In the genomic region with DNA sequence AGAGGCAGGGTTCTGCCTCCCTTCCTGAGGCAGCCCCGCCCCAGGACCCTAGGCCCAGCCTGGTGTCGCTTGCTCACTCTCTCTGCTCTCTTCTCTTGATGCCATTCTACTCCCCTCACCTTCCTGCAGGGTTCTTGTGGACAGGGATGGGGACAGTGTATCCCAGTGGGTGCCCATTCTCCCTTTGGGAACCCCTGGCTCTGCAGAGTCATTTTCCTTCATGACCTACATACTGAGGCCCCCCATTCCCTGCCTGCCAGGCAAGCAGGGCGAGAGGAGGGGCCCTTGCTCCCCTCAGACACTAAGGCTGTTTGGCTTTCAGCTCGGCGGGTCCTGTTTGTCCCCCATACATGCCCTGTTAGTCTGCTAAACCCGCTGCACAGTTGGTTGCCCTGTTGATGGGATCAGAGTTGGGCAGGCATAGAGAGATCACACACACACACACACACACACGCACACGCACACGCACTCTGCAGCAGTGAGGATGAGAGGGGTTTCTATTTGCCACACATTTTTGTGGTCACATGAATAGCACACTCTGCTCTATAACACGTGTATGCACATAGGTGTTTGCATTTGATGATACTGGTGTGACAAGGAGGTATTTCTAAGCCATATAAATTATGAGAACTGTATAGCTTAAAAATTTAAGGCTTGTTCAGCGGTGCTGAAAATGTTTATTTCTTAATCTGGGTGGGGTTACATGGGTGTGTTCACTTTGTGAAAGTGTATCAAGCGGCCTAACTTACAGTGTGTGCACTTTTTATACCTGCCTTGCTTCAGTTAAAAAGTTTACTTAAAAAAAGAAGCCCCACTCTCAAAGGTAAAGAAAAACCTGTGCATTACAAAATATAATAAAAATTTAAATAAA, we compare ENCODE assay signal across 1 cellular context.
TF ChIP-seq lines count a peak whose summit lies in the region.

No MANE protein-coding gene starts in this region.

TF ChIP-seq in IMR-90, 13 proteins besides CTCF, POLR2A, EP300 and RAD21:
- TF ChIP-seq MXI1 (IDR thresholded peaks at IDR 0.05; ENCODE audit: borderline replicate concordance, low read depth, low read length) (no peak), CHD1 (IDR thresholded peaks at IDR 0.05; ENCODE audit: low read depth, low read length) (no peak), USF2 (IDR thresholded peaks at IDR 0.05; ENCODE audit: low read depth, low read length) (no peak), NFE2L2 (IDR thresholded peaks at IDR 0.05; ENCODE audit: low read depth, low read length) (no peak), MAFK (IDR thresholded peaks at IDR 0.05; ENCODE audit: low read depth, low read length) (no peak), ELK1 (IDR thresholded peaks at IDR 0.05; ENCODE audit: borderline replicate concordance, low read depth, low read length) (no peak), BHLHE40 (IDR thresholded peaks at IDR 0.05; ENCODE audit: low read depth, low read length) (no peak)
